ENCODE assay signal across 27 cellular contexts in genomic region chr17:31738488-31738887, GRCh38.
DNase-seq lines count a peak whose midpoint lies in the region; ATAC-seq, FAIRE-seq and TF ChIP-seq lines count a peak whose summit lies in the region.
"Had no signal": no experiment of that assay in that cellular context is flagged by ENCODE, and none has a peak within 500 bp of the region (broad histone marks: within the 10 kb centered on the region; RNA-seq: fewer than 3 reads in every experiment).

No MANE protein-coding gene starts in this region.

- H3K4me3 Mint-ChIP-seq in osteocyte (ENCODE audit: unreplicated experiment), result no peak overlapping the region
- H3K4me3 Mint-ChIP-seq: activated naive CD8-positive, alpha-beta T cell treated with anti-CD3 and anti-CD28 coated beads, Interleukin-2, amount 50 U/mL, for 24 hours; activated T-cell treated with anti-CD3 and anti-CD28 coated beads, Interleukin-2, amount 50 U/mL, for 72 hours; CD4-positive, alpha-beta memory T cell; naive B cell; T-helper 1 cell treated with Interleukin-12 subunit alpha and Interleukin-12 subunit beta and Interleukin-4 antibody, amounts not matched to agents 30 μg/mL and 1 μg/mL, for 36 hours had no signal

- ATAC-seq in left cardiac atrium (peak; percentile 24 to 32), GM18519 (IDR thresholded peaks at IDR 0.05; ENCODE audit: low FRiP score, unreplicated experiment) (no peak)
- ATAC-seq: activated CD4-positive, CD25-positive, alpha-beta regulatory T cell treated with anti-CD3 and anti-CD28 coated beads, Interleukin-2, amount 50 U/mL, for 24 hours; activated naive CD8-positive, alpha-beta T cell treated with anti-CD3 and anti-CD28 coated beads, Interleukin-2, amount 50 U/mL, for 24 hours; activated T-cell treated with anti-CD3 and anti-CD28 coated beads, Interleukin-2, amount 50 U/mL, for 72 hours; gastrocnemius medialis; left lung had no signal

- peaks cover 5 to 44% of the 10 kb centered on the region in 2 donors for H3K4me1 ChIP-seq in ascending aorta
- H3K4me1 ChIP-seq: A549, gastrocnemius medialis, left lung had no signal

- CTCF ChIA-PET in AG04450 (lab: Charles Lee), result no interaction called here

- TF ChIP-seq CTCF in AG04450 (IDR thresholded peaks at IDR 0.05; ENCODE audit: low read depth, low read length) (no peak), ascending aorta (IDR thresholded peaks at IDR 0.05) (no peak), osteocyte (IDR thresholded peaks at IDR 0.05) (no peak)

- H3K4me3 ChIP-seq in AG04450 (ENCODE audit: low read depth, low read length) (no peak overlapping the region), ascending aorta (no peak overlapping the region)
- H3K4me3 ChIP-seq: A549, gastrocnemius medialis, left lung had no signal

- no peaks in the 10 kb centered on the region for H3K36me3 Mint-ChIP-seq in osteocyte (ENCODE audit: unreplicated experiment)
- H3K36me3 Mint-ChIP-seq: CD4-positive, alpha-beta memory T cell had no signal

- H3K4me1 Mint-ChIP-seq in osteocyte (ENCODE audit: unreplicated experiment), result peaks cover 40% of the 10 kb centered on the region
- H3K4me1 Mint-ChIP-seq: activated naive CD8-positive, alpha-beta T cell treated with anti-CD3 and anti-CD28 coated beads, Interleukin-2, amount 50 U/mL, for 24 hours; CD4-positive, alpha-beta memory T cell had no signal

- DNase-seq in AG04450 (ENCODE audit: low read depth, low spot score), result no peak
- DNase-seq in ascending aorta (ENCODE audit: low spot score in 2 of 2), result no peak
- no peak for DNase-seq in left cardiac atrium
- DNase-seq in osteocyte (ENCODE audit: extremely low spot score, unreplicated experiment), result no peak
- no peak for DNase-seq in erythroblast (lab: John Stamatoyannopoulos, UW)
- no peak for DNase-seq in H54 (ENCODE audit: insufficient read length, low spot score)
- no peak for DNase-seq in superior temporal gyrus (ENCODE audit: extremely low spot score)
- DNase-seq: activated CD4-positive, alpha-beta T cell treated with anti-CD3 and anti-CD28 coated beads, Interleukin-2, amount 50 U/mL, for 4 hours; activated naive CD4-positive, alpha-beta T cell; activated naive CD8-positive, alpha-beta T cell treated with anti-CD3 and anti-CD28 coated beads, Interleukin-2, amount 50 U/mL, for 24 hours; activated T-cell treated with anti-CD3 and anti-CD28 coated beads, Interleukin-2, amount 50 U/mL, for 72 hours; AML-193; CD4-positive, alpha-beta memory T cell; central memory CD4-positive, alpha-beta T cell; dermis blood vessel endothelial cell; gastrocnemius medialis; GOT3; left lung; naive B cell; NCI-H1048; NCI-H1694; stimulated activated CD4-positive, alpha-beta T cell treated with anti-CD3 and anti-CD28 coated beads, Interleukin-4, amount 100 ng/mL, for 24 hours had no signal

- no peak for FAIRE-seq in H54 (lab: Jason Lieb, UNC)
- FAIRE-seq: A549, endometrium had no signal

- H3K9me3 ChIP-seq in AG04450 (ENCODE audit: control insufficient read depth, insufficient read depth, low read length), result peaks cover 2% of the 10 kb centered on the region; the same call in 1 of the 2 replicates
- H3K9me3 ChIP-seq in ascending aorta, result no peaks in the 10 kb centered on the region
- H3K9me3 ChIP-seq: A549, gastrocnemius medialis, left lung had no signal

- no peaks in the 10 kb centered on the region for H3K27me3 Mint-ChIP-seq in osteocyte (ENCODE audit: unreplicated experiment)

- peak overlapping the region; percentile 16 for H3K27ac Mint-ChIP-seq in osteocyte (ENCODE audit: unreplicated experiment)
- H3K27ac Mint-ChIP-seq: activated naive CD8-positive, alpha-beta T cell treated with anti-CD3 and anti-CD28 coated beads, Interleukin-2, amount 50 U/mL, for 24 hours; activated T-cell treated with anti-CD3 and anti-CD28 coated beads, Interleukin-2, amount 50 U/mL, for 72 hours; CD4-positive, alpha-beta memory T cell; naive B cell; T-helper 1 cell treated with Interleukin-12 subunit alpha and Interleukin-12 subunit beta and Interleukin-4 antibody, amounts not matched to agents 30 μg/mL and 1 μg/mL, for 36 hours had no signal

- no peak for TF ChIP-seq POLR2A in erythroblast (IDR thresholded peaks at IDR 0.05; ENCODE audit: low read length)
- TF ChIP-seq POLR2A in H54 (IDR thresholded peaks at IDR 0.05; ENCODE audit: low read depth, low read length), result no peak

- H3K27ac ChIP-seq in AG04450 (ENCODE audit: low read depth, low read length) (peak overlapping the region; percentile 25), ascending aorta (peak overlapping the region; percentile 68 to 80)
- H3K27ac ChIP-seq: A549, gastrocnemius medialis, left lung had no signal

- intact Hi-C loops in ascending aorta (cut with DNase I), result loop anchor here (2.0 kb wide), 1 partner anchor 42 kb away; no protein-coding TSS in a partner anchor
- intact Hi-C loops in left cardiac atrium (cut with DNase I), result no loop called here

- POLR2A ChIA-PET in AG04450 (lab: Yijun Ruan, JAX), result no interaction called here

- H3K9me3 Mint-ChIP-seq in osteocyte (ENCODE audit: unreplicated experiment), result no peaks in the 10 kb centered on the region
- H3K9me3 Mint-ChIP-seq: activated naive CD8-positive, alpha-beta T cell treated with anti-CD3 and anti-CD28 coated beads, Interleukin-2, amount 50 U/mL, for 24 hours; activated T-cell treated with anti-CD3 and anti-CD28 coated beads, Interleukin-2, amount 50 U/mL, for 72 hours; T-helper 1 cell treated with Interleukin-12 subunit alpha and Interleukin-12 subunit beta and Interleukin-4 antibody, amounts not matched to agents 30 μg/mL and 1 μg/mL, for 36 hours had no signal

- H3K36me3 ChIP-seq in ascending aorta, result no peaks in the 10 kb centered on the region
- H3K36me3 ChIP-seq: gastrocnemius medialis, left lung had no signal

- H3K27me3 ChIP-seq in AG04450 (ENCODE audit: control insufficient read depth, insufficient read depth, low read length) (no peaks in the 10 kb centered on the region), ascending aorta (no peaks in the 10 kb centered on the region)
- H3K27me3 ChIP-seq: gastrocnemius medialis, left lung had no signal
